In the genomic region with DNA sequence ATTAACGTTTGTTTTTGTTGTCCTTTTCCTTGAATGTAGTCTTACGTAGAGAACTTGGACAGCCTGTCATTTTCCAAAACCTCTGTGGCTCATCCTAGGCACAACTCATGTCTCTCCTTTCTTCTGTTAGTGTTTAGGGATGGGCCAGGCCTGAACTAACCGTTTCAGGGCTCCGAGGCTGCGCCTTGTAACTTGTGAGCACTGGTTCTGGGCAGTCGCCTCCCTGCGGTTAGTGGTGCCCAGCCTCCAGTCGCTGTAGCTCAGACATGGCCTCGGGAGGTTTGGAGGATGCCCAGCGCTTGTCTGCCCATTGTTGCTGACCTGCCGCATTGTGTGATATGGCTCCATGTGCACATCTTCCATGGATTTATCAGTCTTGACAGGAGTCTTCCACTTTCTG, we compare ENCODE assay signal across 1 cellular context.
TF ChIP-seq lines count a peak whose summit lies in the region.

No MANE protein-coding gene starts in this region.

TF ChIP-seq in WTC11, 78 proteins besides CTCF, POLR2A, EP300 and RAD21 (continued from another document):
- TF ChIP-seq, protein P1, sequence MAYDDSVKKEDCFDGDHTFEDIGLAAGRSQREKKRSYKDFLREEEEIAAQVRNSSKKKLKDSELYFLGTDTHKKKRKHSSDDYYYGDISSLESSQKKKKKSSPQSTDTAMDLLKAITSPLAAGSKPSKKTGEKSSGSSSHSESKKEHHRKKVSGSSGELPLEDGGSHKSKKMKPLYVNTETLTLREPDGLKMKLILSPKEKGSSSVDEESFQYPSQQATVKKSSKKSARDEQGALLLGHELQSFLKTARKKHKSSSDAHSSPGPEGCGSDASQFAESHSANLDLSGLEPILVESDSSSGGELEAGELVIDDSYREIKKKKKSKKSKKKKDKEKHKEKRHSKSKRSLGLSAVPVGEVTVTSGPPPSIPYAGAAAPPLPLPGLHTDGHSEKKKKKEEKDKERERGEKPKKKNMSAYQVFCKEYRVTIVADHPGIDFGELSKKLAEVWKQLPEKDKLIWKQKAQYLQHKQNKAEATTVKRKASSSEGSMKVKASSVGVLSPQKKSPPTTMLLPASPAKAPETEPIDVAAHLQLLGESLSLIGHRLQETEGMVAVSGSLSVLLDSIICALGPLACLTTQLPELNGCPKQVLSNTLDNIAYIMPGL (CRISPR knock-in tag; IDR thresholded peaks at IDR 0.05) = no peak
